Comparison of ENCODE assay signal across 8 cellular contexts in the genomic region with DNA sequence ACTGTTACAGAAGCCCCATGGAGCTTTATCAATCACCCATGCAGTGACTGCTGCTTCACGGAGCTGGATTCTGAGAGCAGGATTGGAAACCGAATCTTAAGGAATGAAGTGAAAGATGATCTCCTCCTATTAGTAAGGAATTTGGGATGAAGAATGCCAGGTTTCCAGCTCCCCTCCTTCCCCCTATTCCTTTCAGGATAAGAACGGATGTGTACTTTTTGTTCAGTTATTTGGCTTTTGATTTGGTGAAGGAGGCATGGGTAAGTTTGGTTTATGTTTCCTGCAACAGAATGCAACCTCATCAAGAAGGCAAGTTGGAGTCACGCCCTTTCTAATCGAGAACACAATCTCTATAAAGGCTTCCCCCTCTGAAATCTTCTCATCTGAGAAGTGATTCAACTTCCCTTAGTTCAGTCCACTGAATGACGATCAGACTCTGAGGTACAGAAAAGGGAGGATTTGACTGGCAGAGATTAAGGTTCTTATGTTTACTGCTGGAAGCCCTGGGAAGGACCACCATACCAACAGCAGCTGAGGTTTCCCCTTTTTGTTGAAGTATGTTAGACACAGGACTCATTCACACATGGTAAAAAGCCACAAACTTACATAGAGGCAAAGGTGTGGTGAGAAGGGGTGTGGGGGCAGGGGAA. TPM values are rescaled to one million over a fixed set of nuclear protein-coding genes. Genes with fewer than 3 reads are reported as not detected.
DNase-seq lines count a peak whose midpoint lies in the region; ATAC-seq and TF ChIP-seq lines count a peak whose summit lies in the region.

No MANE protein-coding gene starts in this region.

- peak; percentile 65 for DNase-seq in HCEC 1CT
- peak in 3 of 5 experiments; percentile 25 to 92 (median 81) for DNase-seq in T-helper 2 cell
- DNase-seq in endodermal cell = peak; percentile 57
- no peak for DNase-seq in trophoblast cell
- DNase-seq in SHP77 (lab: John Stamatoyannopoulos, UW) = no peak
- DNase-seq in occipital lobe (lab: John Stamatoyannopoulos, UW) = no peak
- no peak for DNase-seq in cerebellar nuclear complex (lab: John Stamatoyannopoulos, UW)

- H3K9me3 Mint-ChIP-seq in endodermal cell = no peaks in the 10 kb centered on the region

- no peak overlapping the region for H2BK120ac ChIP-seq in trophoblast cell (ENCODE audit: insufficient read depth, low read length, poor library complexity)

- TF ChIP-seq CTCF in endodermal cell (conservative IDR thresholded peaks at IDR 0.05) = no peak

- peak overlapping the region; percentile 20 for H3K4me2 ChIP-seq in trophoblast cell (ENCODE audit: low read length)

- no peak overlapping the region for H4K91ac ChIP-seq in trophoblast cell (ENCODE audit: low read depth, low read length)

- peaks cover 35% of the 10 kb centered on the region for H3K4me1 Mint-ChIP-seq in endodermal cell

- no peak for ATAC-seq in HG02981 (IDR thresholded peaks at IDR 0.05; ENCODE audit: unreplicated experiment)

- peak overlapping the region; percentile 79 for H3K27ac Mint-ChIP-seq in endodermal cell

- peaks cover 14% of the 10 kb centered on the region for H3K79me2 ChIP-seq in trophoblast cell (ENCODE audit: control insufficient read depth, insufficient read depth, low read length, poor library complexity)

- H3K23ac ChIP-seq in trophoblast cell (ENCODE audit: low read length) = no peak overlapping the region

- H3K4ac ChIP-seq in trophoblast cell (ENCODE audit: low read depth, low read length) = peak overlapping the region; percentile 41

- H2BK5ac ChIP-seq in trophoblast cell (ENCODE audit: low read depth, low read length, poor library complexity) = no peak overlapping the region

- H3K18ac ChIP-seq in trophoblast cell (ENCODE audit: low read length) = no peak overlapping the region

- H3K27me3 Mint-ChIP-seq in endodermal cell (ENCODE audit: insufficient read depth) = no peaks in the 10 kb centered on the region

- peak overlapping the region; percentile 53 for H3K4me3 ChIP-seq in endodermal cell (ENCODE audit: low read length)
- no peak overlapping the region for H3K4me3 ChIP-seq in trophoblast cell (ENCODE audit: low read depth, low read length)

- H3K9ac ChIP-seq in endodermal cell (ENCODE audit: extremely low read depth, low read length, poor library complexity, severe bottlenecking) = no peak overlapping the region
- no peak overlapping the region for H3K9ac ChIP-seq in trophoblast cell (ENCODE audit: low read length)

- H4K8ac ChIP-seq in trophoblast cell (ENCODE audit: low read depth, low read length) = no peak overlapping the region

- H3K9me3 ChIP-seq in endodermal cell (ENCODE audit: control insufficient read depth, low read length) (no peaks in the 10 kb centered on the region), trophoblast cell (ENCODE audit: insufficient read depth, low read depth, low read length) (no peaks in the 10 kb centered on the region)

- H2AFZ ChIP-seq in trophoblast cell (ENCODE audit: insufficient read depth, low read length, poor library complexity) = no peak overlapping the region

- no peak overlapping the region for H2AK5ac ChIP-seq in trophoblast cell (ENCODE audit: low read length)

- peaks cover 2% of the 10 kb centered on the region for H3K79me1 ChIP-seq in trophoblast cell (ENCODE audit: low read length)

- H3K36me3 Mint-ChIP-seq in endodermal cell (ENCODE audit: low read depth) = peaks cover 8% of the 10 kb centered on the region

- no peak overlapping the region for H3K4me3 Mint-ChIP-seq in endodermal cell

- WGBS in endodermal cell (ENCODE audit: insufficient coverage in 1 of 2, insufficient read length in 1 of 2), 2 experiments = 64 to 80% methylated on average over 2 to 6 of the region's 6 CpGs
- no CpG with 5 or more reads among the region's 6 CpGs for WGBS in trophoblast cell (ENCODE audit: extremely low coverage, insufficient coverage, insufficient read length)

- H3K27ac ChIP-seq in endodermal cell (ENCODE audit: low read depth, low read length) (no peak overlapping the region), trophoblast cell (ENCODE audit: low read depth, low read length) (no peak overlapping the region)

- H3K27me3 ChIP-seq in endodermal cell (ENCODE audit: control insufficient read depth, insufficient read depth, low read length, poor library complexity, severe bottlenecking) = no peaks in the 10 kb centered on the region
- no peaks in the 10 kb centered on the region for H3K27me3 ChIP-seq in trophoblast cell (ENCODE audit: insufficient read depth, low read length)

- H3K4me1 ChIP-seq in endodermal cell (ENCODE audit: control insufficient read depth, insufficient read depth, low read length) (peaks cover 25% of the 10 kb centered on the region), trophoblast cell (ENCODE audit: control insufficient read depth in 1 of 2, insufficient read depth in 2 of 2, low read length in 2 of 2) (peaks cover 6 to 10% of the 10 kb centered on the region in 2 experiments)

- H2BK12ac ChIP-seq in trophoblast cell (ENCODE audit: low read length) = no peak overlapping the region

- H3K14ac ChIP-seq in trophoblast cell (ENCODE audit: low read length) = no peak overlapping the region

- H4K12ac ChIP-seq in trophoblast cell (ENCODE audit: low read depth, low read length) = no peak overlapping the region

- H3K36me3 ChIP-seq in endodermal cell (ENCODE audit: control insufficient read depth, insufficient read depth, low read length) (peaks cover 41% of the 10 kb centered on the region), trophoblast cell (ENCODE audit: control insufficient read depth in 1 of 2, insufficient read depth in 2 of 2, low read length in 2 of 2) (peaks cover 4 to 11% of the 10 kb centered on the region in 2 experiments)

RNA-seq across cellular contexts. Expression of a gene that starts 5.5 kb away (rescaled TPM):
- 10 to 100 TPM; 44.8 to 52.8 TPM for total RNA-seq in endodermal cell
- 47.4 TPM for polyA plus RNA-seq in endodermal cell (2013, experiment 1 of 2)
- 46.7 TPM for polyA plus RNA-seq in endodermal cell (2013, experiment 2 of 2)
- 19.9 and 20.1 TPM in 2 replicates for polyA plus RNA-seq in trophoblast cell (2013)
- 55.1 TPM for total RNA-seq in occipital lobe

Comparison
In these comparisons a context has a peak if more than half of its experiments do, and no peak if none do; other contexts are left out.
1. DNase-seq: peak in HCEC 1CT (single experiment), T-helper 2 cell (3 of 5) and endodermal cell (single experiment); none in trophoblast cell (0 of 2), SHP77 (0 of 2), occipital lobe (single experiment) and cerebellar nuclear complex (0 of 2).